In genomic region chr10:75430000-75430763, GRCh38 we compare ENCODE assay signal across 10 cellular contexts. TPM values are rescaled to one million over a fixed set of nuclear protein-coding genes. Genes with fewer than 3 reads are reported as not detected.
A peak's percentile ranks its signal among the peaks of the same experiment; 100 is the strongest.
DNase-seq lines count a peak whose midpoint lies in the region; ATAC-seq, FAIRE-seq and TF ChIP-seq lines count a peak whose summit lies in the region.
"Had no signal": no experiment of that assay in that cellular context is flagged by ENCODE, and none has a peak within 500 bp of the region (broad histone marks: within the 10 kb centered on the region; RNA-seq: fewer than 3 reads in every experiment).

No MANE protein-coding gene starts in this region.

- no peaks in the 10 kb centered on the region for H3K36me3 ChIP-seq in pancreas

- peak overlapping the region; percentile 45 to 88 (median 77) for H3K27ac ChIP-seq in pancreas

- intact Hi-C loops in Right ventricle myocardium inferior (cut with DNase I) (loop anchor here (10.0 kb wide), 1 partner anchor 165 kb away; no protein-coding TSS in a partner anchor), pancreas (cut with DNase I) (no loop called here)

- no peaks in the 10 kb centered on the region for H3K27me3 ChIP-seq in pancreas

- no peak for FAIRE-seq in pancreas (lab: Jason Lieb, UNC)

- WGBS in pancreas, 2 donors, result 16 to 17% methylated on average over 9 of the region's 9 CpGs

- H3K9me3 ChIP-seq in pancreas, result no peaks in the 10 kb centered on the region

- peak overlapping the region in 1 of 4 donors; percentile 82 for H3K4me3 ChIP-seq in pancreas

- DNase-seq in GDM1 (lab: John Stamatoyannopoulos, UW) (peak; percentile 33), NOMO-1 treated with dmso at 0.1 percent for 144 hours (lab: John Stamatoyannopoulos, UW; ENCODE audit: unreplicated experiment) (peak; percentile 76), Right ventricle myocardium inferior (ENCODE audit: missing footprints) (peak; percentile 76), pancreas (peak in 5 of 6 donors; percentile 63 to 91 (median 72))
- DNase-seq: NCI-H1092 treated with DMSO at 0.1 percent for 48 hours; stimulated activated CD4-positive, alpha-beta T cell treated with anti-CD3 and anti-CD28 coated beads, Interleukin-12 subunit alpha, Interleukin-12 subunit beta, amount 100 ng/mL, for 4 hours had no signal

- ATAC-seq in Right ventricle myocardium inferior (peak; percentile 71), pancreas (peak; percentile 48 to 81 (median 76)), HG03571 (IDR thresholded peaks at IDR 0.05; ENCODE audit: unreplicated experiment) (no peak), HG02884 (IDR thresholded peaks at IDR 0.05; ENCODE audit: unreplicated experiment) (no peak), GM21390 (IDR thresholded peaks at IDR 0.05; ENCODE audit: unreplicated experiment) (no peak), HG03565 (IDR thresholded peaks at IDR 0.05; ENCODE audit: unreplicated experiment) (no peak)

- no peak for TF ChIP-seq CTCF in pancreas (IDR thresholded peaks at IDR 0.05)

- H3K4me1 ChIP-seq in pancreas, result peaks cover 9 to 45% (median 28%) of the 10 kb centered on the region in 3 donors

RNA-seq across cellular contexts. Expression of gene LRMDA, which starts 1.2 kb away (rescaled TPM):
- total RNA-seq in Right ventricle myocardium inferior (22.3 TPM), pancreas (10 to 100 TPM in 5 of 6 donors, 1 to 10 TPM in 1; 4.6 to 21.2 (median 13.4) TPM)
- polyA plus RNA-seq in pancreas, result 10 to 100 TPM; 11.9 to 15.0 TPM

RNA-seq across cellular contexts. Expression of gene ZNF503, which starts 28.6 kb away (rescaled TPM):
- total RNA-seq in Right ventricle myocardium inferior (6.0 TPM), pancreas (10 to 100 TPM; 18.3 to 41.2 (median 25.1) TPM)
- 10 to 100 TPM; 13.8 to 22.3 TPM for polyA plus RNA-seq in pancreas

Comparison
In these comparisons a context has a peak if more than half of its experiments do, and no peak if none do; other contexts are left out.
1. ATAC-seq: peak in Right ventricle myocardium inferior (single experiment) and pancreas (4 of 4); none in HG03571 (single experiment), HG02884 (single experiment), GM21390 (single experiment) and HG03565 (single experiment).
2. Peak in every context shown above with its lines, with median percentiles within 50 percentile points of each other: DNase-seq.